ENCODE assay signal across 13 cellular contexts in genomic region chr6:108116781-108117426, GRCh38. TPM values are rescaled to one million over a fixed set of nuclear protein-coding genes. Genes with fewer than 3 reads are reported as not detected.
A peak's percentile ranks its signal among the peaks of the same experiment; 100 is the strongest.
DNase-seq lines count a peak whose midpoint lies in the region; ATAC-seq and TF ChIP-seq lines count a peak whose summit lies in the region.
"Had no signal": no experiment of that assay in that cellular context is flagged by ENCODE, and none has a peak within 500 bp of the region (broad histone marks: within the 10 kb centered on the region; RNA-seq: fewer than 3 reads in every experiment).

No MANE protein-coding gene starts in this region.

- no peak for ATAC-seq in GM23338
- no peak for ATAC-seq in naive thymus-derived CD8-positive, alpha-beta T cell

- peak overlapping the region; percentile 85 for H3K4me2 ChIP-seq in GM23338

- H2AFZ ChIP-seq in ACC112 (ENCODE audit: low read length, unreplicated experiment) = no peak overlapping the region
- no peak overlapping the region for H2AFZ ChIP-seq in GM23338

- H3K4me3 ChIP-seq in ACC112 (ENCODE audit: low read depth, low read length) = peak overlapping the region; percentile 74
- peak overlapping the region; percentile 64 for H3K4me3 ChIP-seq in GM23338

- peaks cover 4% of the 10 kb centered on the region; the same call in 2 of the 3 replicates for H3K9me3 Mint-ChIP-seq in GM23338
- H3K9me3 Mint-ChIP-seq in brain = peaks cover 0 to 9% (median 5%) of the 10 kb centered on the region in 5 experiments
- H3K9me3 Mint-ChIP-seq in naive thymus-derived CD8-positive, alpha-beta T cell = no peaks in the 10 kb centered on the region

- H3K9me2 ChIP-seq in GM23338 (ENCODE audit: insufficient read depth) = no peaks in the 10 kb centered on the region

- TF ChIP-seq CTCF in GM23338 (conservative IDR thresholded peaks at IDR 0.05; ENCODE audit: low read depth in 2 of 2) (no peak), brain (conservative IDR thresholded peaks at IDR 0.05) (no peak)

- H3K27ac Mint-ChIP-seq in GM23338 (no peak overlapping the region), brain (peak overlapping the region in 3 of 5 experiments; percentile 5 to 28 (median 10))
- H3K27ac Mint-ChIP-seq in naive thymus-derived CD8-positive, alpha-beta T cell = peak overlapping the region in 1 of 10 donors; percentile 24

- H3K4me1 Mint-ChIP-seq in GM23338 (peaks cover 59% of the 10 kb centered on the region), brain (peaks cover 70% of the 10 kb centered on the region)
- H3K4me1 Mint-ChIP-seq in naive thymus-derived CD8-positive, alpha-beta T cell = peaks cover 34 to 60% (median 49%) of the 10 kb centered on the region in 4 donors

- POLR2A ChIA-PET in naive thymus-derived CD8-positive, alpha-beta T cell (lab: Charles Lee) = no interaction called here

- H4K20me1 ChIP-seq in GM23338 (replicated peaks; ENCODE audit: insufficient read depth) = peaks cover 11% of the 10 kb centered on the region; the same call in 1 of the 2 replicates

- H3K27me3 Mint-ChIP-seq in GM23338 (ENCODE audit: insufficient read depth, low read depth, poor library complexity) (peaks cover 97% of the 10 kb centered on the region), brain (peaks cover 75% of the 10 kb centered on the region)
- H3K27me3 Mint-ChIP-seq in naive thymus-derived CD8-positive, alpha-beta T cell = peaks cover 50 to 95% (median 74%) of the 10 kb centered on the region in 5 donors

- H3K36me3 ChIP-seq in ACC112 (ENCODE audit: insufficient read depth, low read length) = no peaks in the 10 kb centered on the region
- no peaks in the 10 kb centered on the region for H3K36me3 ChIP-seq in GM23338 (ENCODE audit: insufficient read depth)

- peaks cover 37% of the 10 kb centered on the region for H3F3A ChIP-seq in GM23338 (replicated peaks; ENCODE audit: low read depth)

- no peaks in the 10 kb centered on the region for H3K79me2 ChIP-seq in ACC112 (ENCODE audit: control insufficient read depth, insufficient read depth, low read length, unreplicated experiment)
- no peaks in the 10 kb centered on the region for H3K79me2 ChIP-seq in GM23338 (replicated peaks; ENCODE audit: insufficient read depth)

- DNase-seq in GM23338 (ENCODE audit: low spot score) = peak; percentile 55
- DNase-seq in naive thymus-derived CD8-positive, alpha-beta T cell = no peak
- no peak for DNase-seq in NCI-H2227 (lab: John Stamatoyannopoulos, UW; ENCODE audit: unreplicated experiment)
- no peak for DNase-seq in SKM-1 (lab: John Stamatoyannopoulos, UW; ENCODE audit: unreplicated experiment)
- DNase-seq in NCI-H1694 (lab: John Stamatoyannopoulos, UW) = no peak
- no peak for DNase-seq in COLO668 (lab: John Stamatoyannopoulos, UW; ENCODE audit: unreplicated experiment)
- DNase-seq: NCI-H1048; stimulated activated CD4-positive, alpha-beta T cell treated with anti-CD3 and anti-CD28 coated beads, Interleukin-4, amount 100 ng/mL, for 1 hour had no signal

- H3K27me3 ChIP-seq in ACC112 (ENCODE audit: insufficient read depth, low read length) (peaks cover 60% of the 10 kb centered on the region), GM23338 (ENCODE audit: insufficient read depth) (peaks cover 100% of the 10 kb centered on the region)

- peaks cover 7% of the 10 kb centered on the region for H3K4me1 ChIP-seq in ACC112 (ENCODE audit: control insufficient read depth, insufficient read depth, low read length, unreplicated experiment)
- peaks cover 50% of the 10 kb centered on the region for H3K4me1 ChIP-seq in GM23338 (ENCODE audit: insufficient read depth)

- peak overlapping the region; percentile 65 for H3K4me3 Mint-ChIP-seq in GM23338
- peak overlapping the region; percentile 46 to 89 (median 81) for H3K4me3 Mint-ChIP-seq in brain
- H3K4me3 Mint-ChIP-seq in naive thymus-derived CD8-positive, alpha-beta T cell = peak overlapping the region; percentile 78 to 100 (median 89)

- H3K27ac ChIP-seq in ACC112 (ENCODE audit: low read depth, low read length) = no peak overlapping the region
- no peak overlapping the region for H3K27ac ChIP-seq in GM23338 (ENCODE audit: low read depth)

- H3K36me3 Mint-ChIP-seq in GM23338 (ENCODE audit: low read depth) (no peaks in the 10 kb centered on the region; the same call in 2 of the 3 replicates), brain (no peaks in the 10 kb centered on the region)
- H3K36me3 Mint-ChIP-seq in naive thymus-derived CD8-positive, alpha-beta T cell = peaks cover 0 to 11% (median 5%) of the 10 kb centered on the region in 3 donors

TF ChIP-seq in GM23338, 12 proteins besides CTCF, POLR2A, EP300 and RAD21:
- TF ChIP-seq EZH2 (IDR thresholded peaks at IDR 0.05; ENCODE audit: low read depth, unreplicated experiment) (peak; percentile 8), EZH2phosphoT487 (IDR thresholded peaks at IDR 0.05; ENCODE audit: unreplicated experiment) (peak; percentile 81), JUNB (IDR thresholded peaks at IDR 0.05; ENCODE audit: unreplicated experiment) (no peak)

RNA-seq across cellular contexts. Expression of gene OSTM1, which starts 42.4 kb away (rescaled TPM):
- total RNA-seq in GM23338 (2014; rRNA removed; shearing (Covaris generic)) = 28.1 and 47.7 TPM in 2 replicates
- polyA plus RNA-seq in GM23338 (2016; fragmentation: Nextera tagmentation; extraction: Ambion mirVana) (17.4 TPM in 2 replicates), brain (ENCODE audit: insufficient read depth, low read depth, low replicate concordance) (3.2 TPM)
- total RNA-seq in naive thymus-derived CD8-positive, alpha-beta T cell = 10 to 100 TPM; 40.8 to 42.9 TPM
- polyA plus RNA-seq in naive thymus-derived CD8-positive, alpha-beta T cell = 10 to 100 TPM; 34.1 to 49.6 (median 40.3) TPM

RNA-seq across cellular contexts. Expression of gene NR2E1, which starts 48.9 kb away (rescaled TPM):
- total RNA-seq in GM23338 (2014; rRNA removed; shearing (Covaris generic)) = not detected in 2 replicates
- polyA plus RNA-seq in GM23338 (2016; fragmentation: Nextera tagmentation; extraction: Ambion mirVana) (not detected in 2 replicates), brain (ENCODE audit: insufficient read depth, low read depth, low replicate concordance) (3.0 TPM)
- total RNA-seq in naive thymus-derived CD8-positive, alpha-beta T cell = not detected
- polyA plus RNA-seq in naive thymus-derived CD8-positive, alpha-beta T cell = not detected
- total RNA-seq: activated CD8-positive, alpha-beta memory T cell treated with anti-CD3 and anti-CD28 coated beads for 36 hours; lung microvascular endothelial cell; RPMI7951 had no signal
